ENCODE assay signal across 11 cellular contexts in genomic region chr11:73393011-73393380, GRCh38. TPM values are rescaled to one million over a fixed set of nuclear protein-coding genes. Genes with fewer than 3 reads are reported as not detected.
A peak's percentile ranks its signal among the peaks of the same experiment; 100 is the strongest.
DNase-seq lines count a peak whose midpoint lies in the region; ATAC-seq, FAIRE-seq and TF ChIP-seq lines count a peak whose summit lies in the region.
"Had no signal": no experiment of that assay in that cellular context is flagged by ENCODE, and none has a peak within 500 bp of the region (broad histone marks: within the 10 kb centered on the region; RNA-seq: fewer than 3 reads in every experiment).

No MANE protein-coding gene starts in this region.

- TF ChIP-seq CTCF in HFFc6 (IDR thresholded peaks at IDR 0.05) (no peak), GM12878 (IDR thresholded peaks at IDR 0.05 in 2 of 3, conservative IDR thresholded peaks at IDR 0.05 in 1 of 3; ENCODE audit: control insufficient read depth in 2 of 3, extremely low read depth in 1 of 3, insufficient read depth in 1 of 3, low read depth in 3 of 3, low read length in 3 of 3) (no peak), type B pancreatic cell (conservative IDR thresholded peaks at IDR 0.05) (no peak)

- no peaks in the 10 kb centered on the region for H4K20me1 ChIP-seq in GM12878 (ENCODE audit: control insufficient read depth, insufficient read depth)

- peaks cover 0 to 16% (median 8%) of the 10 kb centered on the region in 4 donors for H3K4me1 Mint-ChIP-seq in CD4-positive, CD25-positive, alpha-beta regulatory T cell
- H3K4me1 Mint-ChIP-seq in HFFc6 (ENCODE audit: low read depth) (peaks cover 24% of the 10 kb centered on the region), naive B cell (peaks cover 36 to 64% (median 42%) of the 10 kb centered on the region in 3 donors), type B pancreatic cell (ENCODE audit: unreplicated experiment) (peaks cover 10% of the 10 kb centered on the region)

- no peaks in the 10 kb centered on the region for H3K9me3 ChIP-seq in CD4-positive, CD25-positive, alpha-beta regulatory T cell (ENCODE audit: control insufficient read depth in 2 of 2, low read length in 2 of 2)
- H3K9me3 ChIP-seq in GM12878 (replicated peaks; ENCODE audit: control insufficient read depth, insufficient read depth, low read length), result no peaks in the 10 kb centered on the region
- H3K9me3 ChIP-seq: stomach had no signal

- no TSS peak for BruUV-seq in GM12878 (replicated peaks; lab: Mats Ljungman, UMichigan)

- no peaks in the 10 kb centered on the region for H3K27me3 Mint-ChIP-seq in CD4-positive, CD25-positive, alpha-beta regulatory T cell
- H3K27me3 Mint-ChIP-seq in HFFc6 (ENCODE audit: insufficient read depth) (peaks cover 9% of the 10 kb centered on the region), naive B cell (no peaks in the 10 kb centered on the region), type B pancreatic cell (no peaks in the 10 kb centered on the region)

- no peak overlapping the region for H3K4me3 Mint-ChIP-seq in CD4-positive, CD25-positive, alpha-beta regulatory T cell
- H3K4me3 Mint-ChIP-seq in HFFc6, result no peak overlapping the region
- peak overlapping the region in 1 of 8 donors; percentile 38 for H3K4me3 Mint-ChIP-seq in naive B cell
- H3K4me3 Mint-ChIP-seq in type B pancreatic cell, result no peak overlapping the region

- SMC1A ChIA-PET in GM12878 (lab: Charles Lee; ENCODE audit: uncharacterized antibody, unreplicated experiment), result interaction anchor here (0.7 to 2.7 kb wide), 11 partner anchors 9 to 268 kb away, joined by 3 to 44 read pairs (median 4); no protein-coding TSS in a partner anchor

- no peak for TF ChIP-seq EP300 in GM12878 (IDR thresholded peaks at IDR 0.05; ENCODE audit: borderline replicate concordance in 1 of 2, control insufficient read depth in 1 of 2, low read depth in 2 of 2, low read length in 2 of 2)

- CTCF ChIA-PET in GM12878 (lab: Yijun Ruan, JAX), result interaction anchor here (0.7 to 25.6 kb wide), 22 partner anchors 8 to 298 kb away, joined by 3 to 400 read pairs (median 6); no protein-coding TSS in a partner anchor

- WGBS in GM12878 (ENCODE audit: insufficient coverage, insufficient replicate concordance, low lambda C conversion rate, missing lambda C conversion rate), result 76% methylated on average over 6 of the region's 7 CpGs

- RAD21 ChIA-PET in GM12878 (lab: Charles Lee; ENCODE audit: unreplicated experiment), result interaction anchor here (0.6 to 2.3 kb wide), 14 partner anchors 8 to 268 kb away, joined by 3 to 71 read pairs (median 6); partner anchors contain the start of gene RELT

- H3K4me3 ChIP-seq in CD4-positive, CD25-positive, alpha-beta regulatory T cell (ENCODE audit: low read depth, low read length), result no peak overlapping the region
- no peak overlapping the region for H3K4me3 ChIP-seq in GM12878
- H3K4me3 ChIP-seq: stomach had no signal

- peaks cover 6% of the 10 kb centered on the region for H3K36me3 ChIP-seq in CD4-positive, CD25-positive, alpha-beta regulatory T cell (ENCODE audit: control insufficient read depth, insufficient read depth, low read length)
- H3K36me3 ChIP-seq in GM12878 (ENCODE audit: control insufficient read depth in 2 of 2, insufficient read depth in 2 of 2, low read length in 1 of 2), result peaks cover 25 to 76% of the 10 kb centered on the region in 2 experiments

- H3K79me2 ChIP-seq in GM12878 (ENCODE audit: control insufficient read depth, insufficient read depth, low read length), result peaks cover 27% of the 10 kb centered on the region

- H3K4me1 ChIP-seq in CD4-positive, CD25-positive, alpha-beta regulatory T cell (ENCODE audit: control insufficient read depth, insufficient read depth, low read length, poor library complexity, severe bottlenecking), result no peaks in the 10 kb centered on the region
- peaks cover 9% of the 10 kb centered on the region for H3K4me1 ChIP-seq in GM12878 (ENCODE audit: control insufficient read depth, insufficient read depth, low read length)

- H3K36me3 Mint-ChIP-seq in CD4-positive, CD25-positive, alpha-beta regulatory T cell, result no peaks in the 10 kb centered on the region
- H3K36me3 Mint-ChIP-seq in HFFc6 (ENCODE audit: low read depth) (no peaks in the 10 kb centered on the region), naive B cell (peaks cover 0 to 16% of the 10 kb centered on the region in 2 donors), type B pancreatic cell (no peaks in the 10 kb centered on the region)

- no peak overlapping the region for H3K27ac ChIP-seq in CD4-positive, CD25-positive, alpha-beta regulatory T cell (ENCODE audit: insufficient read depth, low read length, poor library complexity, severe bottlenecking)
- H3K27ac ChIP-seq in GM12878 (ENCODE audit: control insufficient read depth, insufficient read depth), result no peak overlapping the region
- H3K27ac ChIP-seq: C4-2B, stomach had no signal

- ATAC-seq in CD4-positive, CD25-positive, alpha-beta regulatory T cell (ENCODE audit: low read depth in 2 of 2), result no peak
- ATAC-seq in GM12878 (peak; percentile 2; the same call in 1 of the 3 replicates), naive B cell (ENCODE audit: low read depth in 2 of 2) (peak in 1 of 2 donors; percentile 3)

- FAIRE-seq in GM12878 (lab: Jason Lieb, UNC), result no peak
- FAIRE-seq: frontal cortex had no signal

- intact Hi-C loops in GM12878 (cut with micrococcal nuclease; ENCODE audit: unreplicated experiment), result loop anchor here (1.0 to 2.0 kb wide), 2 partner anchors 16 to 42 kb away; partner anchors contain the start of gene RELT

- H3K9me3 Mint-ChIP-seq in CD4-positive, CD25-positive, alpha-beta regulatory T cell, result no peaks in the 10 kb centered on the region
- H3K9me3 Mint-ChIP-seq in HFFc6 (no peaks in the 10 kb centered on the region), naive B cell (no peaks in the 10 kb centered on the region), type B pancreatic cell (no peaks in the 10 kb centered on the region)

- POLR2A ChIA-PET in GM12878 (lab: Charles Lee), result interaction anchor here (0.9 to 1.5 kb wide), 2 partner anchors 18 to 42 kb away, joined by 3 to 4 read pairs; no protein-coding TSS in a partner anchor

- H3K27me3 ChIP-seq in CD4-positive, CD25-positive, alpha-beta regulatory T cell (ENCODE audit: control insufficient read depth, insufficient read depth, low read length), result no peaks in the 10 kb centered on the region
- H3K27me3 ChIP-seq in GM12878 (replicated peaks in 1 of 2; ENCODE audit: control insufficient read depth in 2 of 2, insufficient read depth in 2 of 2, low read length in 1 of 2), result no peaks in the 10 kb centered on the region
- H3K27me3 ChIP-seq: stomach had no signal

- no peak overlapping the region for H2AFZ ChIP-seq in GM12878 (ENCODE audit: control insufficient read depth, low read depth, low read length)

- no peak overlapping the region for H3K9ac ChIP-seq in GM12878 (ENCODE audit: control insufficient read depth, insufficient read depth, low read length)

- in situ Hi-C loops in GM12878 (cut with MboI), result no loop called here

- H3K4me2 ChIP-seq in GM12878 (ENCODE audit: control insufficient read depth, insufficient read depth), result no peak overlapping the region

- H3K27ac Mint-ChIP-seq in CD4-positive, CD25-positive, alpha-beta regulatory T cell, result peak overlapping the region; percentile 41 to 67 (median 48)
- H3K27ac Mint-ChIP-seq in HFFc6, result peak overlapping the region; percentile 74
- H3K27ac Mint-ChIP-seq in naive B cell, result peak overlapping the region; percentile 37 to 95 (median 86)
- H3K27ac Mint-ChIP-seq in type B pancreatic cell, result no peak overlapping the region

- TF ChIP-seq RAD21 in GM12878 (IDR thresholded peaks at IDR 0.05; ENCODE audit: insufficient read depth, low read depth, low read length), result no peak

- DNase-seq in CD4-positive, CD25-positive, alpha-beta regulatory T cell, result no peak
- DNase-seq in HFFc6, result no peak
- no peak for DNase-seq in GM12878 (ENCODE audit: low read depth, low spot score)
- DNase-seq in naive B cell, result no peak
- DNase-seq in type B pancreatic cell (ENCODE audit: extremely low spot score, unreplicated experiment), result no peak
- no peak for DNase-seq in NK-92 treated with Interleukin-12 subunit alpha and Interleukin-12 subunit beta, amount 100 ng/mL, for 24 hours (lab: John Stamatoyannopoulos, UW)
- no peak for DNase-seq in nucleus accumbens (lab: John Stamatoyannopoulos, UW)
- no peak for DNase-seq in NCI-H510A treated with DMSO at 0.1 percent for 48 hours (lab: John Stamatoyannopoulos, UW)

- TF ChIP-seq POLR2A in GM12878 (IDR thresholded peaks at IDR 0.05; ENCODE audit: low read depth, low read length), result no peak

TF ChIP-seq in GM12878, 131 proteins besides CTCF, POLR2A, EP300 and RAD21:
- no peak for TF ChIP-seq NR2F1 (conservative IDR thresholded peaks at IDR 0.05)
- no peak for TF ChIP-seq MEF2B (IDR thresholded peaks at IDR 0.05; ENCODE audit: partially characterized antibody, poor library complexity, severe bottlenecking)
- TF ChIP-seq SP1 (IDR thresholded peaks at IDR 0.05; ENCODE audit: low read depth, low read length), result no peak

RNA-seq across cellular contexts. Expression of gene RELT, which starts 16.8 kb away (rescaled TPM):
- 117 TPM for total RNA-seq in CD4-positive, CD25-positive, alpha-beta regulatory T cell
- polyA plus RNA-seq in CD4-positive, CD25-positive, alpha-beta regulatory T cell, result 1 to 10 TPM; 2.0 to 3.3 (median 2.9) TPM
- 1 to 10 TPM; 6.2 to 7.7 (median 7.0) TPM for total RNA-seq in HFFc6 (2021; fragmentation: NEBNext Ultra II Directional; extraction: Animal tissue kit (Norgen Biotek cat#: 25700))
- total RNA-seq in GM12878 (2013; cell fraction: nucleolus; rRNA removed), result 89.6 and 94.7 TPM in 2 replicates
- 19.8 and 23.4 TPM in 2 replicates for total RNA-seq in GM12878 (2014; rRNA removed)
- 10.4 and 10.5 TPM in 2 replicates for total RNA-seq in GM12878 (2014; rRNA removed; fragmentation: Illumina TruSeq; extraction: Trizol)
- total RNA-seq in GM12878 (2021), result 27.9 and 28.5 TPM in 2 replicates
- polyA plus RNA-seq in GM12878 (2011; ENCODE audit: low read depth), result 5.2 TPM
- 7.9 and 13.0 TPM in 2 replicates for polyA plus RNA-seq in GM12878 (2011; rRNA removed)
- 17.2 and 25.3 TPM in 2 replicates for polyA plus RNA-seq in GM12878 (2011; cell fraction: cytosol; rRNA removed)
- 96.7 and 106 TPM in 2 replicates for polyA plus RNA-seq in GM12878 (2011; cell fraction: nucleus; rRNA removed)
- polyA plus RNA-seq in GM12878 (2012), result 16.1 and 16.3 TPM in 2 replicates
- polyA plus RNA-seq in GM12878 (2014; fragmentation: Illumina TruSeq; extraction: Trizol), result 2.5 and 8.4 TPM in 2 replicates
- 1 to 10 TPM; 1.2 to 3.0 TPM for polyA plus RNA-seq in GM12878 (2014; fragmentation: Nextera tagmentation; extraction: Ambion mirVana)
- 21.1 and 23.6 TPM in 2 replicates for polyA plus RNA-seq in GM12878 (2014; rRNA removed)
- polyA plus RNA-seq in GM12878 (2016; fragmentation: Nextera tagmentation; extraction: Ambion mirVana), result 10 to 100 TPM in 1 of 2 experiments, 1 to 10 TPM in 1; 8.8 to 11.1 TPM
- 10.7 and 22.1 TPM in 2 replicates for polyA minus RNA-seq in GM12878 (2011; rRNA and poly(A)+ RNA removed)
- polyA minus RNA-seq in GM12878 (2011; cell fraction: cytosol; rRNA and poly(A)+ RNA removed), result 8.4 and 10.4 TPM in 2 replicates
- 24.1 and 45.4 TPM in 2 replicates for polyA minus RNA-seq in GM12878 (2011; cell fraction: nucleus; rRNA and poly(A)+ RNA removed)
- 10 to 100 TPM; 16.3 to 35.1 (median 21.2) TPM for polyA plus RNA-seq in naive B cell (ENCODE audit: low read depth in 6 of 6)
- 2.9 and 8.5 TPM in 2 replicates for total RNA-seq in type B pancreatic cell (ENCODE audit: low replicate concordance)
